1 cellular context compared by ENCODE assay signal in genomic region chr9:124475868-124476690, GRCh38.
TF ChIP-seq lines count a peak whose summit lies in the region.

No MANE protein-coding gene starts in this region.

TF ChIP-seq in K562, 482 proteins besides CTCF, POLR2A, EP300 and RAD21 (continued from another document):
- TF ChIP-seq, protein P1, sequence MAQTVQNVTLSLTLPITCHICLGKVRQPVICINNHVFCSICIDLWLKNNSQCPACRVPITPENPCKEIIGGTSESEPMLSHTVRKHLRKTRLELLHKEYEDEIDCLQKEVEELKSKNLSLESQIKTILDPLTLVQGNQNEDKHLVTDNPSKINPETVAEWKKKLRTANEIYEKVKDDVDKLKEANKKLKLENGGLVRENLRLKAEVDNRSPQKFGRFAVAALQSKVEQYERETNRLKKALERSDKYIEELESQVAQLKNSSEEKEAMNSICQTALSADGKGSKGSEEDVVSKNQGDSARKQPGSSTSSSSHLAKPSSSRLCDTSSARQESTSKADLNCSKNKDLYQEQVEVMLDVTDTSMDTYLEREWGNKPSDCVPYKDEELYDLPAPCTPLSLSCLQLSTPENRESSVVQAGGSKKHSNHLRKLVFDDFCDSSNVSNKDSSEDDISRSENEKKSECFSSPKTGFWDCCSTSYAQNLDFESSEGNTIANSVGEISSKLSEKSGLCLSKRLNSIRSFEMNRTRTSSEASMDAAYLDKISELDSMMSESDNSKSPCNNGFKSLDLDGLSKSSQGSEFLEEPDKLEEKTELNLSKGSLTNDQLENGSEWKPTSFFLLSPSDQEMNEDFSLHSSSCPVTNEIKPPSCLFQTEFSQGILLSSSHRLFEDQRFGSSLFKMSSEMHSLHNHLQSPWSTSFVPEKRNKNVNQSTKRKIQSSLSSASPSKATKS (CRISPR knock-in tag; IDR thresholded peaks at IDR 0.05), result no peak
- TF ChIP-seq ZFP36 (IDR thresholded peaks at IDR 0.05; ENCODE audit: low read depth, low read length, partially characterized antibody) (peak; percentile 52), BCOR (IDR thresholded peaks at IDR 0.05) (0 out of 2 replicates have a peak, but pooled peaks have one; percentile 15)
- TF ChIP-seq, protein P2, sequence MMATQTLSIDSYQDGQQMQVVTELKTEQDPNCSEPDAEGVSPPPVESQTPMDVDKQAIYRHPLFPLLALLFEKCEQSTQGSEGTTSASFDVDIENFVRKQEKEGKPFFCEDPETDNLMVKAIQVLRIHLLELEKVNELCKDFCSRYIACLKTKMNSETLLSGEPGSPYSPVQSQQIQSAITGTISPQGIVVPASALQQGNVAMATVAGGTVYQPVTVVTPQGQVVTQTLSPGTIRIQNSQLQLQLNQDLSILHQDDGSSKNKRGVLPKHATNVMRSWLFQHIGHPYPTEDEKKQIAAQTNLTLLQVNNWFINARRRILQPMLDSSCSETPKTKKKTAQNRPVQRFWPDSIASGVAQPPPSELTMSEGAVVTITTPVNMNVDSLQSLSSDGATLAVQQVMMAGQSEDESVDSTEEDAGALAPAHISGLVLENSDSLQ (IDR thresholded peaks at IDR 0.05), result peak; percentile 41; the same call in 1 of the 2 replicates
